ENCODE assay signal across 2 cellular contexts in the genomic region with DNA sequence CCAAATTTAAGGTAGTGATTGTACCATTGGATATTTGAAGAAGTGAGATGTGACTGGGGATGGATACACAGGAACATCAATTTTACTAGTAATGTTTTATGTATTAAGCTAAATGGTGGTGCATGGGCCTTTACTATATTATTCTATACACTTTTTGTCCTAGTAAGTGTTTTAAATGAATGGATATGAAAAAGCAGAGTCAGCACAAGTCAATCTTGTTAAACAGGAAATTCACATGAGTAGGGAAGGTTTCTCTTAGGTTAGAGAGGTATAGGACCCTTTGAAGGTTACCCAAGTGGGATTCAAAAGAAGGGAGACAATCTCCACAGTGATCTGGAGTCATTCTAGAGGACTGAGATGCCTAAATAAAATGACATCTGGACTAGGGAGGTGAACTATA.
TF ChIP-seq lines count a peak whose summit lies in the region.

No MANE protein-coding gene starts in this region.

TF ChIP-seq in IMR-90, 13 proteins besides CTCF, POLR2A, EP300 and RAD21 (continued from another document):
- TF ChIP-seq, protein P1, sequence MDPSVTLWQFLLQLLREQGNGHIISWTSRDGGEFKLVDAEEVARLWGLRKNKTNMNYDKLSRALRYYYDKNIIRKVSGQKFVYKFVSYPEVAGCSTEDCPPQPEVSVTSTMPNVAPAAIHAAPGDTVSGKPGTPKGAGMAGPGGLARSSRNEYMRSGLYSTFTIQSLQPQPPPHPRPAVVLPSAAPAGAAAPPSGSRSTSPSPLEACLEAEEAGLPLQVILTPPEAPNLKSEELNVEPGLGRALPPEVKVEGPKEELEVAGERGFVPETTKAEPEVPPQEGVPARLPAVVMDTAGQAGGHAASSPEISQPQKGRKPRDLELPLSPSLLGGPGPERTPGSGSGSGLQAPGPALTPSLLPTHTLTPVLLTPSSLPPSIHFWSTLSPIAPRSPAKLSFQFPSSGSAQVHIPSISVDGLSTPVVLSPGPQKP (IDR thresholded peaks at IDR 0.05; ENCODE audit: borderline replicate concordance, low read depth, low read length) = no peak
- TF ChIP-seq CHD1 (IDR thresholded peaks at IDR 0.05; ENCODE audit: low read depth, low read length) = no peak
- TF ChIP-seq NFE2L2 (IDR thresholded peaks at IDR 0.05; ENCODE audit: low read depth, low read length) = no peak

TF ChIP-seq in K562, 482 proteins besides CTCF, POLR2A, EP300 and RAD21 (continued from another document):
- TF ChIP-seq ZNF3 (CRISPR knock-in tag; IDR thresholded peaks at IDR 0.05) (no peak), JUN (IDR thresholded peaks at IDR 0.05; ENCODE audit: borderline replicate concordance, low read depth, low read length) (no peak), JUN (CRISPR knock-in tag; IDR thresholded peaks at IDR 0.05; ENCODE audit: borderline replicate concordance) (no peak), ZNF695 (CRISPR knock-in tag; IDR thresholded peaks at IDR 0.05) (no peak), C11orf30 (IDR thresholded peaks at IDR 0.05; ENCODE audit: low read depth) (peak; percentile 8; the same call in 1 of the 2 replicates), PHB (CRISPR knock-in tag; IDR thresholded peaks at IDR 0.05) (no peak), NFRKB (IDR thresholded peaks at IDR 0.05; ENCODE audit: low read depth) (no peak), PURB (CRISPR knock-in tag; IDR thresholded peaks at IDR 0.05; ENCODE audit: low read depth) (no peak)
- TF ChIP-seq, protein P2, sequence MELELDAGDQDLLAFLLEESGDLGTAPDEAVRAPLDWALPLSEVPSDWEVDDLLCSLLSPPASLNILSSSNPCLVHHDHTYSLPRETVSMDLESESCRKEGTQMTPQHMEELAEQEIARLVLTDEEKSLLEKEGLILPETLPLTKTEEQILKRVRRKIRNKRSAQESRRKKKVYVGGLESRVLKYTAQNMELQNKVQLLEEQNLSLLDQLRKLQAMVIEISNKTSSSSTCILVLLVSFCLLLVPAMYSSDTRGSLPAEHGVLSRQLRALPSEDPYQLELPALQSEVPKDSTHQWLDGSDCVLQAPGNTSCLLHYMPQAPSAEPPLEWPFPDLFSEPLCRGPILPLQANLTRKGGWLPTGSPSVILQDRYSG (tag; conservative IDR thresholded peaks at IDR 0.05; ENCODE audit: low read depth) = no peak
- TF ChIP-seq, protein P3, sequence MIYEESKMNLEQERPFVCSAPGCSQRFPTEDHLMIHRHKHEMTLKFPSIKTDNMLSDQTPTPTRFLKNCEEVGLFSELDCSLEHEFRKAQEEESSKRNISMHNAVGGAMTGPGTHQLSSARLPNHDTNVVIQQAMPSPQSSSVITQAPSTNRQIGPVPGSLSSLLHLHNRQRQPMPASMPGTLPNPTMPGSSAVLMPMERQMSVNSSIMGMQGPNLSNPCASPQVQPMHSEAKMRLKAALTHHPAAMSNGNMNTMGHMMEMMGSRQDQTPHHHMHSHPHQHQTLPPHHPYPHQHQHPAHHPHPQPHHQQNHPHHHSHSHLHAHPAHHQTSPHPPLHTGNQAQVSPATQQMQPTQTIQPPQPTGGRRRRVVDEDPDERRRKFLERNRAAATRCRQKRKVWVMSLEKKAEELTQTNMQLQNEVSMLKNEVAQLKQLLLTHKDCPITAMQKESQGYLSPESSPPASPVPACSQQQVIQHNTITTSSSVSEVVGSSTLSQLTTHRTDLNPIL (CRISPR knock-in tag; IDR thresholded peaks at IDR 0.05) = no peak
